13 cellular contexts compared by ENCODE assay signal in the genomic region with DNA sequence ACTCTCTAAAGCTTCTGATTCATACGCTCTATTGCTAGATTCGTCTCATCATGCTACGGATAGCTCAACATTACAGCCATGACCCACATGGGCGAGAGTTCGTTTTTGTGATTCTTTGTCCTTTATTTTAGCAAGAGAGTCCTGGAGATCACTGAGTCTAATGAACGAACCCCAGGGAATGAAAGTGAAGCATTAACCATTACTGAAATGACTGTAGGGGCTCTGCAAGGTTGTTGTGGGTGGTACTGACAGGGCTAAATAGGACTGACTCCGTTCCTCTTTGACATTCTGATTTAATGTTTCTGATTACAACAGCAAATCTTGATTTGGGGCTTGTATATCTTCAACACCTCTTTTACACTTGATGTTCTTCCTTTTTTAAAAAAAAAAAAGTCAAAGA. TPM values are rescaled to one million over a fixed set of nuclear protein-coding genes. Genes with fewer than 3 reads are reported as not detected.
DNase-seq lines count a peak whose midpoint lies in the region; ATAC-seq and TF ChIP-seq lines count a peak whose summit lies in the region.
"Had no signal": no experiment of that assay in that cellular context is flagged by ENCODE, and none has a peak within 500 bp of the region (broad histone marks: within the 10 kb centered on the region; RNA-seq: fewer than 3 reads in every experiment).

No MANE protein-coding gene starts in this region.

- CTCF ChIA-PET in activated CD8-positive, alpha-beta T cell treated with anti-CD3 and anti-CD28 coated beads, Interleukin-2, amount 10 ng/mL, durations not matched to agents 7 days and 5 days (lab: Charles Lee) = interaction anchor here (1.8 to 2.2 kb wide), 2 partner anchors 9 to 12 kb away, joined by 7 to 9 read pairs; no protein-coding TSS in a partner anchor

- peaks cover 45% of the 10 kb centered on the region for H3K4me1 Mint-ChIP-seq in activated CD8-positive, alpha-beta T cell treated with anti-CD3 and anti-CD28 coated beads, Interleukin-2, amount 10 ng/mL, durations not matched to agents 7 days and 5 days (ENCODE audit: low read depth)
- H3K4me1 Mint-ChIP-seq in CD14-positive monocyte = peaks cover 8% of the 10 kb centered on the region
- H3K4me1 Mint-ChIP-seq: H9 had no signal

- TF ChIP-seq CTCF in CD14-positive monocyte (IDR thresholded peaks at IDR 0.05) = no peak

- intact Hi-C loops in CD14-positive monocyte (cut with micrococcal nuclease) = no loop called here

- H3K4me3 Mint-ChIP-seq in activated CD8-positive, alpha-beta T cell treated with anti-CD3 and anti-CD28 coated beads, Interleukin-2, amount 10 ng/mL, durations not matched to agents 7 days and 5 days = no peak overlapping the region
- no peak overlapping the region for H3K4me3 Mint-ChIP-seq in CD14-positive monocyte
- H3K4me3 Mint-ChIP-seq: H9 had no signal

- no peaks in the 10 kb centered on the region for H3K27me3 Mint-ChIP-seq in activated CD8-positive, alpha-beta T cell treated with anti-CD3 and anti-CD28 coated beads, Interleukin-2, amount 10 ng/mL, durations not matched to agents 7 days and 5 days (ENCODE audit: low read depth)
- H3K27me3 Mint-ChIP-seq in CD14-positive monocyte (ENCODE audit: low read depth in 3 of 3) = peaks cover 1 to 5% (median 2%) of the 10 kb centered on the region in 3 donors

- DNase-seq in activated CD8-positive, alpha-beta T cell treated with anti-CD3 and anti-CD28 coated beads, Interleukin-2, amount 10 ng/mL, durations not matched to agents 7 days and 5 days = no peak
- DNase-seq in NCI-H1092 treated with DMSO at 0.1 percent for 48 hours (lab: John Stamatoyannopoulos, UW) (no peak), NCI-H1694 (lab: John Stamatoyannopoulos, UW) (no peak), CD14-positive monocyte (ENCODE audit: low spot score) (no peak), pons (ENCODE audit: low spot score) (no peak)
- DNase-seq: activated CD8-positive, alpha-beta memory T cell treated with anti-CD3 and anti-CD28 coated beads for 24 hours; caudate nucleus; H9; spleen had no signal

- H3K27ac Mint-ChIP-seq in activated CD8-positive, alpha-beta T cell treated with anti-CD3 and anti-CD28 coated beads, Interleukin-2, amount 10 ng/mL, durations not matched to agents 7 days and 5 days = peak overlapping the region; percentile 53
- no peak overlapping the region for H3K27ac Mint-ChIP-seq in CD14-positive monocyte
- H3K27ac Mint-ChIP-seq: H9 had no signal

- POLR2A ChIA-PET in activated CD8-positive, alpha-beta T cell treated with anti-CD3 and anti-CD28 coated beads, Interleukin-2, amount 10 ng/mL, durations not matched to agents 7 days and 5 days (lab: Charles Lee) = no interaction called here

- ATAC-seq in GM18508 (IDR thresholded peaks at IDR 0.05; ENCODE audit: insufficient read depth, unreplicated experiment) = peak; percentile 86
- ATAC-seq in GM19397 (IDR thresholded peaks at IDR 0.05; ENCODE audit: unreplicated experiment) = peak; percentile 76
- ATAC-seq in HG03025 (IDR thresholded peaks at IDR 0.05; ENCODE audit: low FRiP score, unreplicated experiment) = peak; percentile 76
- peak; percentile 54 for ATAC-seq in activated CD8-positive, alpha-beta T cell treated with anti-CD3 and anti-CD28 coated beads, Interleukin-2, amount 10 ng/mL, durations not matched to agents 7 days and 5 days

- peaks cover 68% of the 10 kb centered on the region for H3K36me3 Mint-ChIP-seq in activated CD8-positive, alpha-beta T cell treated with anti-CD3 and anti-CD28 coated beads, Interleukin-2, amount 10 ng/mL, durations not matched to agents 7 days and 5 days (ENCODE audit: low read depth)
- peaks cover 40 to 50% of the 10 kb centered on the region in 2 donors for H3K36me3 Mint-ChIP-seq in CD14-positive monocyte

- H3K9me3 Mint-ChIP-seq in activated CD8-positive, alpha-beta T cell treated with anti-CD3 and anti-CD28 coated beads, Interleukin-2, amount 10 ng/mL, durations not matched to agents 7 days and 5 days (ENCODE audit: insufficient read depth) = no peaks in the 10 kb centered on the region
- H3K9me3 Mint-ChIP-seq in CD14-positive monocyte = no peaks in the 10 kb centered on the region
- H3K9me3 Mint-ChIP-seq: H9 had no signal

RNA-seq across cellular contexts. Expression of gene RTF2, which starts 13.7 kb away (rescaled TPM):
- total RNA-seq in activated CD8-positive, alpha-beta T cell treated with anti-CD3 and anti-CD28 coated beads, Interleukin-2, amount 10 ng/mL, durations not matched to agents 7 days and 5 days = 100 to 1,000 TPM; 118 to 125 TPM
- 100 to 1,000 TPM; 148 to 163 TPM for polyA plus RNA-seq in CD14-positive monocyte

RNA-seq across cellular contexts. Expression of gene CASS4, which starts 42.7 kb away (rescaled TPM):
- 10 to 100 TPM; 17.8 to 18.8 TPM for total RNA-seq in activated CD8-positive, alpha-beta T cell treated with anti-CD3 and anti-CD28 coated beads, Interleukin-2, amount 10 ng/mL, durations not matched to agents 7 days and 5 days
- polyA plus RNA-seq in CD14-positive monocyte = 1 to 10 TPM; 1.9 to 6.1 TPM
- total RNA-seq: glomerular endothelial cell, H9 had no signal
